ENCODE assay signal across 1 cellular context in the genomic region with DNA sequence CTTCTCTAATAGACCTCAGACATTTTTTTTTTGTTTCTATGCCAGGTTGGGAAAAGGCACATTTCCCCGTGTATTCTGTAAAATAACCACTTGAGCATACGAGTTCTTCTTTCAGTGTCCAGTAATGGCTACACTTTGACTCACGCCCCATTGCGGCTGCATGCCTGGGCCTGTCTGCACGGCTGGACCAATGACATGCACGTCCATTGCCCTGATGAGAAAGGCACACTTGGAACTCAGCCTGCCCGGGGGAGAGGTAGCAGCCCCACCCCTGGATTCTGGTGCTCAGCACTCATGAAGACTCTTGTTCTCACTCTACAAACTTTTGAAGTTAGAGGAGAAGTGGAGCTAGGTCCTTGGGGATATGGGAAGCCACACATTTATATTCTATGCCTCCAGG.
TF ChIP-seq lines count a peak whose summit lies in the region.

No MANE protein-coding gene starts in this region.

TF ChIP-seq in IMR-90, 13 proteins besides CTCF, POLR2A, EP300 and RAD21 (continued from another document):
- TF ChIP-seq, protein P1, sequence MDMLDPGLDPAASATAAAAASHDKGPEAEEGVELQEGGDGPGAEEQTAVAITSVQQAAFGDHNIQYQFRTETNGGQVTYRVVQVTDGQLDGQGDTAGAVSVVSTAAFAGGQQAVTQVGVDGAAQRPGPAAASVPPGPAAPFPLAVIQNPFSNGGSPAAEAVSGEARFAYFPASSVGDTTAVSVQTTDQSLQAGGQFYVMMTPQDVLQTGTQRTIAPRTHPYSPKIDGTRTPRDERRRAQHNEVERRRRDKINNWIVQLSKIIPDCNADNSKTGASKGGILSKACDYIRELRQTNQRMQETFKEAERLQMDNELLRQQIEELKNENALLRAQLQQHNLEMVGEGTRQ (IDR thresholded peaks at IDR 0.05; ENCODE audit: low read depth, low read length), result no peak
- TF ChIP-seq FOS (IDR thresholded peaks at IDR 0.05; ENCODE audit: low read depth, low read length) (no peak), MXI1 (IDR thresholded peaks at IDR 0.05; ENCODE audit: borderline replicate concordance, low read depth, low read length) (no peak), RCOR1 (IDR thresholded peaks at IDR 0.05; ENCODE audit: insufficient replicate concordance, low read length) (no peak), NFE2L2 (IDR thresholded peaks at IDR 0.05; ENCODE audit: low read depth, low read length) (no peak), MAFK (IDR thresholded peaks at IDR 0.05; ENCODE audit: low read depth, low read length) (no peak), CEBPB (IDR thresholded peaks at IDR 0.05; ENCODE audit: low read depth, low read length) (no peak), BHLHE40 (IDR thresholded peaks at IDR 0.05; ENCODE audit: low read depth, low read length) (no peak), SMC3 (IDR thresholded peaks at IDR 0.05; ENCODE audit: low read depth, low read length) (no peak), RFX5 (IDR thresholded peaks at IDR 0.05; ENCODE audit: low read depth, low read length) (no peak), MAZ (IDR thresholded peaks at IDR 0.05; ENCODE audit: borderline replicate concordance, low read depth, low read length) (no peak), CHD1 (IDR thresholded peaks at IDR 0.05; ENCODE audit: low read depth, low read length) (no peak)
